ENCODE assay signal across 32 cellular contexts in the genomic region with DNA sequence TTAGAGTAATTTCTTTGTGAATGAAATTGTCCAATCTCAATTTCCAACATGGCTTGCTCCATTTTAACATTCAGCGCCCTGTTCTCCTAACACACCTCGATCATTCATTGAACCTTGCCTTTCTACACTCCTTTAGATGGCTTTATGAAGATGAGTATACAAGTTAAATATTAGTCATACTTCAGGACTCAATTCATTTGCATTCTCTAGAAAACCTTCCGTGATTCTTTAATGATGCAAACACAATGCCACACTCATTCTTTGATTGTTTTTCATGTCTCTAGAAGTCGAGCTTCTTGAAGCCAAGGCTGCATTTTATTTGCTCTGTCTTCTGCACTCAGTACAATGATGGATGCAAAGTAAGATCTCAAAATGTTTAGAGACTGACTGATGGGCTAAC.
DNase-seq lines count a peak whose midpoint lies in the region; ATAC-seq, FAIRE-seq and TF ChIP-seq lines count a peak whose summit lies in the region.
"Had no signal": no experiment of that assay in that cellular context is flagged by ENCODE, and none has a peak within 500 bp of the region (broad histone marks: within the 10 kb centered on the region; RNA-seq: fewer than 3 reads in every experiment).

No MANE protein-coding gene starts in this region.

- CTCF ChIA-PET in mammary epithelial cell (lab: Charles Lee; ENCODE audit: low non-redundant PET) = no interaction called here
- CTCF ChIA-PET in MCF 10A (lab: Yijun Ruan, JAX) = interaction anchor here (0.5 to 0.7 kb wide), 2 partner anchors 715 to 1326 kb away, joined by 3 read pairs; no protein-coding TSS in a partner anchor
- CTCF ChIA-PET in GM12878 (lab: Yijun Ruan, JAX) = interaction anchor here (0.9 to 1.8 kb wide), 7 partner anchors 15 to 136 kb away, joined by 3 to 10 read pairs (median 3); no protein-coding TSS in a partner anchor
- CTCF ChIA-PET in activated naive CD4-positive, alpha-beta T cell treated with anti-CD3 and anti-CD28 coated beads, Interleukin-2, amount 10 ng/mL, durations not matched to agents 7 days and 5 days (lab: Charles Lee) = no interaction called here

- H4K20me1 ChIP-seq in mammary epithelial cell (ENCODE audit: insufficient read depth, low read length) = no peaks in the 10 kb centered on the region
- no peaks in the 10 kb centered on the region for H4K20me1 ChIP-seq in GM12878 (ENCODE audit: control insufficient read depth, insufficient read depth)

- no peak overlapping the region for H3K4me3 Mint-ChIP-seq in MCF 10A (ENCODE audit: unreplicated experiment)
- H3K4me3 Mint-ChIP-seq in activated naive CD4-positive, alpha-beta T cell treated with anti-CD3 and anti-CD28 coated beads, Interleukin-2, amount 10 ng/mL, durations not matched to agents 7 days and 5 days = no peak overlapping the region
- H3K4me3 Mint-ChIP-seq: B cell; CD8-positive, alpha-beta T cell; HFFc6 had no signal

- no peak for TF ChIP-seq CTCF in mammary epithelial cell (conservative IDR thresholded peaks at IDR 0.05 in 1 of 2, IDR thresholded peaks at IDR 0.05 in 1 of 2; ENCODE audit: extremely low read depth in 1 of 2, insufficient read depth in 1 of 2, low read depth in 1 of 2, low read length in 2 of 2)
- TF ChIP-seq CTCF in MCF 10A (IDR thresholded peaks at IDR 0.05; ENCODE audit: unreplicated experiment) = no peak
- no peak for TF ChIP-seq CTCF in GM12878 (IDR thresholded peaks at IDR 0.05 in 2 of 3, conservative IDR thresholded peaks at IDR 0.05 in 1 of 3; ENCODE audit: control insufficient read depth in 2 of 3, extremely low read depth in 1 of 3, insufficient read depth in 1 of 3, low read depth in 3 of 3, low read length in 3 of 3)
- no peak for TF ChIP-seq CTCF in foreskin keratinocyte (conservative IDR thresholded peaks at IDR 0.05)

- H3K4me1 ChIP-seq in mammary epithelial cell (ENCODE audit: insufficient read depth, low read length) (peaks cover 13% of the 10 kb centered on the region), GM12878 (ENCODE audit: control insufficient read depth, insufficient read depth, low read length) (no peaks in the 10 kb centered on the region), foreskin keratinocyte (peaks cover 13% of the 10 kb centered on the region)
- H3K4me1 ChIP-seq: Caco-2, HAP-1, Peyer's patch, SJCRH30 had no signal

- no peak for FAIRE-seq in GM12878 (lab: Jason Lieb, UNC)
- FAIRE-seq: GM12892 had no signal

- dilution Hi-C loops in mammary epithelial cell (cut with HindIII; ENCODE audit: low sequenced_read_pairs) = no loop called here

- no peaks in the 10 kb centered on the region for H3K9me3 Mint-ChIP-seq in MCF 10A (ENCODE audit: unreplicated experiment)
- H3K9me3 Mint-ChIP-seq in activated naive CD4-positive, alpha-beta T cell treated with anti-CD3 and anti-CD28 coated beads, Interleukin-2, amount 10 ng/mL, durations not matched to agents 7 days and 5 days = peaks cover 4% of the 10 kb centered on the region

- DNase-seq in mammary epithelial cell (no peak), MCF 10A (ENCODE audit: unreplicated experiment) (no peak), GM12878 (ENCODE audit: low read depth, low spot score) (peak; percentile 25), foreskin keratinocyte (peak; percentile 28 to 50), DMS153 treated with DMSO at 0.1 percent for 48 hours (lab: John Stamatoyannopoulos, UW; ENCODE audit: unreplicated experiment) (no peak)
- DNase-seq in activated naive CD4-positive, alpha-beta T cell treated with anti-CD3 and anti-CD28 coated beads, Interleukin-2, amount 10 ng/mL, durations not matched to agents 7 days and 5 days = no peak
- DNase-seq: Caco-2; CD8-positive, alpha-beta T cell; DMS79; EL; GDM1; GOT3; HFFc6; KBM-7; NCI-H1048; NCI-H1417; NCI-H1694 treated with DMSO at 0.1 percent for 48 hours; NCI-H2081; NCI-H226; NCI-H510A; NCI-H69; OCI-M1; Peyer's patch; SJCRH30 had no signal

- ATAC-seq in GM12878 (peak; percentile 74), foreskin keratinocyte (peak; percentile 46), GM19328 (IDR thresholded peaks at IDR 0.05; ENCODE audit: unreplicated experiment) (no peak)
- ATAC-seq: CD8-positive, alpha-beta T cell; Right ventricle myocardium inferior; SK-N-SH treated with all-trans-retinoic acid at 6 μM for 48 hours had no signal

- H3K27ac ChIP-seq in mammary epithelial cell (ENCODE audit: insufficient read depth, low read depth, low read length) (peak overlapping the region; percentile 22), GM12878 (ENCODE audit: control insufficient read depth, insufficient read depth) (no peak overlapping the region), foreskin keratinocyte (no peak overlapping the region)
- H3K27ac ChIP-seq: 22Rv1, C4-2B, Peyer's patch, SJCRH30 had no signal

- SMC1A ChIA-PET in GM12878 (lab: Charles Lee; ENCODE audit: uncharacterized antibody, unreplicated experiment) = interaction anchor here (0.9 to 3.0 kb wide), 8 partner anchors 10 to 136 kb away, joined by 3 to 16 read pairs (median 5); no protein-coding TSS in a partner anchor

- H3K36me3 Mint-ChIP-seq in MCF 10A (ENCODE audit: insufficient read depth, unreplicated experiment) = no peaks in the 10 kb centered on the region
- H3K36me3 Mint-ChIP-seq in activated naive CD4-positive, alpha-beta T cell treated with anti-CD3 and anti-CD28 coated beads, Interleukin-2, amount 10 ng/mL, durations not matched to agents 7 days and 5 days = no peaks in the 10 kb centered on the region
- H3K36me3 Mint-ChIP-seq: CD8-positive, alpha-beta T cell had no signal

- no peaks in the 10 kb centered on the region for H3K27me3 Mint-ChIP-seq in MCF 10A (ENCODE audit: insufficient read depth, unreplicated experiment)
- no peaks in the 10 kb centered on the region for H3K27me3 Mint-ChIP-seq in activated naive CD4-positive, alpha-beta T cell treated with anti-CD3 and anti-CD28 coated beads, Interleukin-2, amount 10 ng/mL, durations not matched to agents 7 days and 5 days
- H3K27me3 Mint-ChIP-seq: B cell had no signal

- no peak for TF ChIP-seq POLR2A in GM12878 (IDR thresholded peaks at IDR 0.05; ENCODE audit: low read depth, low read length)

- peak overlapping the region; percentile 41 for H2AFZ ChIP-seq in mammary epithelial cell (ENCODE audit: low read depth, low read length)
- H2AFZ ChIP-seq in GM12878 (ENCODE audit: control insufficient read depth, low read depth, low read length) = no peak overlapping the region

- no peak overlapping the region for H3K27ac Mint-ChIP-seq in MCF 10A (ENCODE audit: low read depth, unreplicated experiment)
- H3K27ac Mint-ChIP-seq in activated naive CD4-positive, alpha-beta T cell treated with anti-CD3 and anti-CD28 coated beads, Interleukin-2, amount 10 ng/mL, durations not matched to agents 7 days and 5 days = no peak overlapping the region
- H3K27ac Mint-ChIP-seq: B cell; CD8-positive, alpha-beta T cell; HFFc6 had no signal

- no peak for TF ChIP-seq EP300 in GM12878 (IDR thresholded peaks at IDR 0.05; ENCODE audit: borderline replicate concordance in 1 of 2, control insufficient read depth in 1 of 2, low read depth in 2 of 2, low read length in 2 of 2)

- H3K27me3 ChIP-seq in mammary epithelial cell (ENCODE audit: insufficient read depth, low read length) (no peaks in the 10 kb centered on the region), GM12878 (replicated peaks in 1 of 2; ENCODE audit: control insufficient read depth in 2 of 2, insufficient read depth in 2 of 2, low read length in 1 of 2) (no peaks in the 10 kb centered on the region), foreskin keratinocyte (no peaks in the 10 kb centered on the region)
- H3K27me3 ChIP-seq: Peyer's patch, SJCRH30 had no signal

- H3K4me2 ChIP-seq in mammary epithelial cell (ENCODE audit: insufficient read depth, low read depth, low read length) (no peak overlapping the region), GM12878 (ENCODE audit: control insufficient read depth, insufficient read depth) (no peak overlapping the region)

- no peak for TF ChIP-seq RAD21 in GM12878 (IDR thresholded peaks at IDR 0.05; ENCODE audit: insufficient read depth, low read depth, low read length)

- H3K9ac ChIP-seq in mammary epithelial cell (ENCODE audit: insufficient read depth, low read length) = no peak overlapping the region
- no peak overlapping the region for H3K9ac ChIP-seq in GM12878 (ENCODE audit: control insufficient read depth, insufficient read depth, low read length)

- H3K4me3 ChIP-seq in mammary epithelial cell (replicated peaks in 1 of 3; ENCODE audit: insufficient read depth in 1 of 3, low read depth in 2 of 3, low read length in 3 of 3) (no peak overlapping the region), GM12878 (no peak overlapping the region)
- H3K4me3 ChIP-seq: HAP-1, Peyer's patch, SJCRH30 had no signal

- BruUV-seq in mammary epithelial cell (replicated peaks; lab: Mats Ljungman, UMichigan) (no TSS peak), MCF 10A (replicated peaks; lab: Mats Ljungman, UMichigan) (no TSS peak), GM12878 (replicated peaks; lab: Mats Ljungman, UMichigan) (no TSS peak)

- intact Hi-C loops in mammary epithelial cell (cut with micrococcal nuclease) (no loop called here), MCF 10A (cut with micrococcal nuclease) (no loop called here), GM12878 (cut with micrococcal nuclease; ENCODE audit: unreplicated experiment) (loop anchor here (2.0 to 5.0 kb wide), 2 partner anchors 64 to 134 kb away; no protein-coding TSS in a partner anchor)

- no peaks in the 10 kb centered on the region for H3K4me1 Mint-ChIP-seq in MCF 10A (ENCODE audit: insufficient read depth, unreplicated experiment)
- H3K4me1 Mint-ChIP-seq in activated naive CD4-positive, alpha-beta T cell treated with anti-CD3 and anti-CD28 coated beads, Interleukin-2, amount 10 ng/mL, durations not matched to agents 7 days and 5 days = no peaks in the 10 kb centered on the region
- H3K4me1 Mint-ChIP-seq: B cell had no signal

- H3K36me3 ChIP-seq in mammary epithelial cell (ENCODE audit: insufficient read depth, low read length) (no peaks in the 10 kb centered on the region), GM12878 (ENCODE audit: control insufficient read depth in 2 of 2, insufficient read depth in 2 of 2, low read length in 1 of 2) (no peaks in the 10 kb centered on the region)
- H3K36me3 ChIP-seq: HAP-1, Peyer's patch, SJCRH30 had no signal

- 92% methylated on average over 4 of the region's 4 CpGs for WGBS in mammary epithelial cell (ENCODE audit: low coverage, missing lambda C conversion rate)
- 42% methylated on average over 4 of the region's 4 CpGs for WGBS in GM12878 (ENCODE audit: insufficient coverage, insufficient replicate concordance, low lambda C conversion rate, missing lambda C conversion rate)

- H3K9me3 ChIP-seq in mammary epithelial cell (replicated peaks; ENCODE audit: insufficient read depth, low read length) = no peaks in the 10 kb centered on the region
- no peaks in the 10 kb centered on the region; the same call in 2 of the 3 replicates for H3K9me3 ChIP-seq in GM12878 (replicated peaks; ENCODE audit: control insufficient read depth, insufficient read depth, low read length)
- H3K9me3 ChIP-seq: Caco-2, HAP-1, SJCRH30 had no signal

- in situ Hi-C loops in mammary epithelial cell (cut with MboI; ENCODE audit: low sequenced_read_pairs in 2 of 2) = no loop called here
- in situ Hi-C loops in GM12878 (cut with MboI) = no loop called here

- RAD21 ChIA-PET in GM12878 (lab: Charles Lee; ENCODE audit: unreplicated experiment) = interaction anchor here (0.7 to 3.2 kb wide), 9 partner anchors 20 to 369 kb away, joined by 3 to 16 read pairs (median 3); no protein-coding TSS in a partner anchor

- POLR2A ChIA-PET in MCF 10A (lab: Yijun Ruan, JAX) = no interaction called here
- POLR2A ChIA-PET in GM12878 (lab: Charles Lee) = interaction anchor here (0.7 to 1.2 kb wide), 2 partner anchors 24 to 78 kb away, joined by 3 to 4 read pairs; no protein-coding TSS in a partner anchor

- H3K79me2 ChIP-seq in mammary epithelial cell (ENCODE audit: insufficient read depth, low read length) = no peaks in the 10 kb centered on the region
- no peaks in the 10 kb centered on the region for H3K79me2 ChIP-seq in GM12878 (ENCODE audit: control insufficient read depth, insufficient read depth, low read length)

Comparison
In these comparisons a context has a peak if more than half of its experiments do, and no peak if none do; other contexts are left out.
1. CTCF ChIA-PET loops: an anchor here in MCF 10A (0.5 to 0.7 kb wide) and GM12878 (0.9 to 1.8 kb wide); none called in mammary epithelial cell and activated naive CD4-positive, alpha-beta T cell treated with anti-CD3 and anti-CD28 coated beads, Interleukin-2, amount 10 ng/mL, durations not matched to agents 7 days and 5 days.
2. DNase-seq: peak in GM12878 (single experiment) and foreskin keratinocyte (2 of 2); none in mammary epithelial cell (single experiment), MCF 10A (single experiment), activated naive CD4-positive, alpha-beta T cell treated with anti-CD3 and anti-CD28 coated beads, Interleukin-2, amount 10 ng/mL, durations not matched to agents 7 days and 5 days (single experiment) and DMS153 treated with DMSO at 0.1 percent for 48 hours (single experiment).